Comparison of ENCODE assay signal across 12 cellular contexts in the genomic region with DNA sequence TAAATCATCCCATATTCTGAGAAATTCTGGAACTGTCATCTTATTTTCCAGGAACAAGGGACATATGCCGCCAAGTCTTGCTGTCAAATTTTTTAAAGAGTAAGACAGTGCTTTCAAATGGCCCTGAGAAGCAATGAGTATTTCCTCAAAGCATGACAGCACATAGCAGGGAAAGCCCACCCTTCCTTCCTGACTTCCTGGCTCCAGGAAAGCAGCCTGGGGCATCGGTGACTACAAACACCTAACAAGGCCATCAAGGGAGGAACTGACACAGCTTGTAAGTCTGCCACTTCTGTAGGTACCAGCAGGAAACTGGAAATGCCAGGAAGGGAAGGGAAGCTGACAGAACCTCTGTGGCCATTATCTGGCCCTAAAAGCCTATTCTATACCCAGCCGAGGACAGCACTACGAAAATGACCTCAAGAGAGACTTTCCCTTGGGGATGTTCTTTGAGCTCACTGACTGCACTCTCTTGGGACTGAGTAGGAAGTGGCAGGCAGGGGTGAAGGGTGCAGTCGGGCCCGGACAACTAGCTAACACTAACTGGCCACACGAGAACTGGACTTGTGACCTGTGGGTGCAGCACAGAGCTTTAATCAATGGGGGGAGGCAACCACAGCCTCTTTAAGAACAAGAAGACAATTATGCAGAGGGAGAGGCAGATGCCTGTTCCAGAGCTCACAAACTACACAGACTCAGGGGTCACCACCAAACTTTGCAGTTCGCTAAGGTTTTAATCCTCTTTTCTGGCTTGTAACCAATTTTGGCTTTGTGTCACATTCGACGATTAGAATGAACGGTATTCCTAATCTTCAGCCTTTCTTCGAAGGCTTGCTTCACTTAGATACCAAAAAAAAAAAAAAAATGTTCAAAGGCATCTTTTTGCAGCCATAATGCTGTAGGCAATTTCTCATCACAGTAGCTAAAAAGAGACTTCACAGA. TPM values are rescaled to one million over a fixed set of nuclear protein-coding genes. Genes with fewer than 3 reads are reported as not detected.
A peak's percentile ranks its signal among the peaks of the same experiment; 100 is the strongest.
DNase-seq lines count a peak whose midpoint lies in the region; ATAC-seq and TF ChIP-seq lines count a peak whose summit lies in the region.
"Had no signal": no experiment of that assay in that cellular context is flagged by ENCODE, and none has a peak within 500 bp of the region (broad histone marks: within the 10 kb centered on the region; RNA-seq: fewer than 3 reads in every experiment).

No MANE protein-coding gene starts in this region.

- H3K9ac ChIP-seq in subcutaneous abdominal adipose tissue (ENCODE audit: low read length in 5 of 5) = no peak overlapping the region

- peaks cover 0 to 63% (median 26%) of the 10 kb centered on the region in 4 donors for H3K4me1 ChIP-seq in right lobe of liver
- H3K4me1 ChIP-seq in subcutaneous abdominal adipose tissue (ENCODE audit: control insufficient read depth in 5 of 5, insufficient read depth in 5 of 5, low read length in 5 of 5) = peaks cover 4 to 41% (median 33%) of the 10 kb centered on the region in 5 donors

- TF ChIP-seq POLR2A in right lobe of liver (IDR thresholded peaks at IDR 0.05) = no peak

- H3K36me3 ChIP-seq in right lobe of liver = no peaks in the 10 kb centered on the region
- no peaks in the 10 kb centered on the region for H3K36me3 ChIP-seq in subcutaneous abdominal adipose tissue (ENCODE audit: control insufficient read depth in 5 of 5, insufficient read depth in 5 of 5, low read length in 5 of 5)
- H3K36me3 ChIP-seq: cardiac muscle cell, thoracic aorta had no signal

- DNase-seq in NCI-H69 (lab: John Stamatoyannopoulos, UW) (peak; percentile 27), epithelial cell of esophagus (ENCODE audit: low read depth) (peak; percentile 15), right lobe of liver (peak in 2 of 3 donors; percentile 69 to 75), SIG-M5 treated with dmso at 0.1 percent for 504 hours (lab: John Stamatoyannopoulos, UW; ENCODE audit: unreplicated experiment) (no peak), medulla oblongata (ENCODE audit: extremely low spot score) (no peak), anterior cingulate cortex (lab: John Stamatoyannopoulos, UW) (no peak), AML-193 (lab: John Stamatoyannopoulos, UW) (no peak)
- DNase-seq: CD8-positive, alpha-beta memory T cell; retina had no signal

- H3K9me3 ChIP-seq in right lobe of liver = no peaks in the 10 kb centered on the region
- no peaks in the 10 kb centered on the region for H3K9me3 ChIP-seq in subcutaneous abdominal adipose tissue (ENCODE audit: control insufficient read depth in 5 of 5, low read length in 5 of 5)
- H3K9me3 ChIP-seq: thoracic aorta had no signal

- H3K27ac ChIP-seq in right lobe of liver = peak overlapping the region; percentile 9 to 65 (median 56)
- H3K27ac ChIP-seq in subcutaneous abdominal adipose tissue (ENCODE audit: low read depth, low read length) = peak overlapping the region; percentile 44
- H3K27ac ChIP-seq: cardiac muscle cell had no signal

- no peak for TF ChIP-seq CTCF in epithelial cell of esophagus (IDR thresholded peaks at IDR 0.05; ENCODE audit: insufficient read depth, low read depth, low read length, missing control alignments)
- TF ChIP-seq CTCF in right lobe of liver (IDR thresholded peaks at IDR 0.05) = no peak

- peak; percentile 75 to 87 (median 85) for ATAC-seq in right lobe of liver

- no peaks in the 10 kb centered on the region for H3K27me3 ChIP-seq in right lobe of liver
- H3K27me3 ChIP-seq in subcutaneous abdominal adipose tissue (ENCODE audit: control insufficient read depth in 5 of 5, insufficient read depth in 4 of 5, low read length in 5 of 5) = no peaks in the 10 kb centered on the region
- H3K27me3 ChIP-seq: cardiac muscle cell had no signal

- intact Hi-C loops in right lobe of liver (cut with DNase I) = no loop called here

- WGBS in right lobe of liver (ENCODE audit: insufficient coverage, low coverage, low lambda C conversion rate, missing lambda C conversion rate) = 31% methylated on average over 10 of the region's 12 CpGs

- H3K4me3 ChIP-seq in epithelial cell of esophagus (ENCODE audit: low read length) (no peak overlapping the region), right lobe of liver (no peak overlapping the region), subcutaneous abdominal adipose tissue (ENCODE audit: low read depth in 1 of 5, low read length in 5 of 5) (no peak overlapping the region)
- H3K4me3 ChIP-seq: cardiac muscle cell, thoracic aorta had no signal

RNA-seq across cellular contexts. Expression of a gene that starts 52.0 kb away (rescaled TPM):
- 10 to 100 TPM; 24.9 to 55.5 (median 40.0) TPM for total RNA-seq in right lobe of liver

Comparison
In these comparisons a context has a peak if more than half of its experiments do, and no peak if none do; other contexts are left out.
1. DNase-seq: peak in NCI-H69 (single experiment), epithelial cell of esophagus (single experiment) and right lobe of liver (2 of 3); none in SIG-M5 treated with dmso at 0.1 percent for 504 hours (single experiment), medulla oblongata (single experiment), anterior cingulate cortex (0 of 58) and AML-193 (0 of 2).